ENCODE assay signal across 1 cellular context in the genomic region with DNA sequence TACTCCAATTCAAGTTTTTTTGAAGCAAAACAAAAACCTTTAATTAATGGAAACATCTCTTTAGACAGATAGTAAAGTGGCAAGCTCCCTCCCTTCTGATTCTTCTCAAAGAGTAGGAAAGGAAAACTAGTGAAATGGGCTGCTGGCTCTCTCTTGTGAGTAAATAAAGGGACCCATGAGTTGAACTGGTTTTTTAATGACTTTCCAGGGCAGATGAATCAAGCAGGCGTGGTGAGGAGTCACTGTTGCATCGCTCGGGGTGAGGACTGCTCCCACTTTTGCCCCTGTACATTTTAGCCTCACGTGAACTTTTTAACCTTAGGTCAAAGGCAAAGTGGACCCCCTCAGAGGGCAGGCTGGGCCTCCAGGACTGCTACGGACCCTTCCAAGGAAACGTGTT.
TF ChIP-seq lines count a peak whose summit lies in the region.

No MANE protein-coding gene starts in this region.

TF ChIP-seq in IMR-90, 13 proteins besides CTCF, POLR2A, EP300 and RAD21:
- TF ChIP-seq RFX5 (IDR thresholded peaks at IDR 0.05; ENCODE audit: low read depth, low read length) (no peak), MAZ (IDR thresholded peaks at IDR 0.05; ENCODE audit: borderline replicate concordance, low read depth, low read length) (no peak), NFE2L2 (IDR thresholded peaks at IDR 0.05; ENCODE audit: low read depth, low read length) (no peak), CHD1 (IDR thresholded peaks at IDR 0.05; ENCODE audit: low read depth, low read length) (no peak), MXI1 (IDR thresholded peaks at IDR 0.05; ENCODE audit: borderline replicate concordance, low read depth, low read length) (no peak), BHLHE40 (IDR thresholded peaks at IDR 0.05; ENCODE audit: low read depth, low read length) (no peak), RCOR1 (IDR thresholded peaks at IDR 0.05; ENCODE audit: insufficient replicate concordance, low read length) (no peak), CEBPB (IDR thresholded peaks at IDR 0.05; ENCODE audit: low read depth, low read length) (no peak)
- TF ChIP-seq, protein P1, sequence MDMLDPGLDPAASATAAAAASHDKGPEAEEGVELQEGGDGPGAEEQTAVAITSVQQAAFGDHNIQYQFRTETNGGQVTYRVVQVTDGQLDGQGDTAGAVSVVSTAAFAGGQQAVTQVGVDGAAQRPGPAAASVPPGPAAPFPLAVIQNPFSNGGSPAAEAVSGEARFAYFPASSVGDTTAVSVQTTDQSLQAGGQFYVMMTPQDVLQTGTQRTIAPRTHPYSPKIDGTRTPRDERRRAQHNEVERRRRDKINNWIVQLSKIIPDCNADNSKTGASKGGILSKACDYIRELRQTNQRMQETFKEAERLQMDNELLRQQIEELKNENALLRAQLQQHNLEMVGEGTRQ (IDR thresholded peaks at IDR 0.05; ENCODE audit: low read depth, low read length), result no peak
